ENCODE assay signal across 9 cellular contexts in the genomic region with DNA sequence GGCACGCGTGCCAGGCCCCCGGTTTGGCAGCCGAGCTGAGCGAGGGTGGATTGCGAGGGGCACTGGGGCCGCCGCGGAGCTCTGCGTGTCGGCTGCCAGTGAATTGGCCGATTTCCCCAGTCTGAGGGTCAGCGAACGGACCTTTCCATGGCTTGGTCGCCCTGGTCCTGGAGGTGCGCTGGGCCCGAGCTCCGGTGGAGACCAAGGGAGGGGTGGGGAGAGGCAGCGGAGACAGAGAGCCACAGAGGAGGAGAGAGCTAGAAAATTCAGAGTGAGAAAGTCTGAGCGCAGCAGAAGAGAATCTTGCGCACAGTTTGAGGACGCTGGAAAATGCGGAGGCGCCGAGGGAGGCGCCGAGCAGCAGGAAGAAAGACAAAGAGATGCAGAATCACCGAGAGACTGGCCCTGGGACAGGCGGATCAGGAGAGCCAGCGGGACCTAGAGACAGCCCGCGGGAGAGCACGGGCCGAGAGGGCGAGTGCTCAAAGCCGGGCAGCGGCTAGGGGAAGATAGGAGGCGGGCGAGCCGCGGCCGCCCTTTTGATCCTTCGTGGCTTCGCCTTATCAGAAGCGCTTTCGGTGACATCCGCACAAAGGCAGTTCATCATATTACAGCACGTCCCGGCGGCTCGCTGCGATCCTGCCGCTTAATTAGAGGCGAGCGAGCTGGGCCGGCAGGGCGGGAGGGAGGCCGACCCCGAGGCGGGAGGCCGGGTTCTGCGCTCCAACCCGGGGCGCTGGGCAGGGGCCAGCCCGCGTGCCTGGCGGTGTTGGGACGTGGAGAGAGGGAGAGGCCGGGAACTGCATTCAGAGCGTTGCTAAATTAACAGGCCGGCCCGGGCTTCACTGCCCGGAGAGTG.
DNase-seq lines count a peak whose midpoint lies in the region; ATAC-seq lines count a peak whose summit lies in the region.
"Had no signal": no experiment of that assay in that cellular context is flagged by ENCODE, and none has a peak within 500 bp of the region (broad histone marks: within the 10 kb centered on the region; RNA-seq: fewer than 3 reads in every experiment).

No MANE protein-coding gene starts in this region.

- H3K27me3 Mint-ChIP-seq in activated naive CD4-positive, alpha-beta T cell treated with anti-CD3 and anti-CD28 coated beads, Interleukin-2, amount 50 U/mL, for 24 hours, result peaks cover 64% of the 10 kb centered on the region
- H3K27me3 Mint-ChIP-seq in stimulated activated naive CD8-positive, alpha-beta T cell treated with anti-CD3 and anti-CD28 coated beads, Interleukin-15, amount 100 ng/mL, for 72 hours, result peaks cover 99% of the 10 kb centered on the region

- H3K9me3 Mint-ChIP-seq in activated naive CD4-positive, alpha-beta T cell treated with anti-CD3 and anti-CD28 coated beads, Interleukin-2, amount 50 U/mL, for 24 hours, result no peaks in the 10 kb centered on the region
- H3K9me3 Mint-ChIP-seq in stimulated activated naive CD8-positive, alpha-beta T cell treated with anti-CD3 and anti-CD28 coated beads, Interleukin-15, amount 100 ng/mL, for 72 hours, result no peaks in the 10 kb centered on the region

- H3K27ac ChIP-seq in iPS-20b (ENCODE audit: low read length), result no peak overlapping the region
- no peak overlapping the region for H3K27ac ChIP-seq in effector memory CD4-positive, alpha-beta T cell (ENCODE audit: insufficient read depth, low read length, poor library complexity, severe bottlenecking)

- H3K27ac Mint-ChIP-seq in activated naive CD4-positive, alpha-beta T cell treated with anti-CD3 and anti-CD28 coated beads, Interleukin-2, amount 50 U/mL, for 24 hours, result no peak overlapping the region
- H3K27ac Mint-ChIP-seq in stimulated activated naive CD8-positive, alpha-beta T cell treated with anti-CD3 and anti-CD28 coated beads, Interleukin-15, amount 100 ng/mL, for 72 hours, result peak overlapping the region in 1 of 2 donors; percentile 37

- peaks cover 59% of the 10 kb centered on the region for H3K4me1 Mint-ChIP-seq in activated naive CD4-positive, alpha-beta T cell treated with anti-CD3 and anti-CD28 coated beads, Interleukin-2, amount 50 U/mL, for 24 hours
- H3K4me1 Mint-ChIP-seq in stimulated activated naive CD8-positive, alpha-beta T cell treated with anti-CD3 and anti-CD28 coated beads, Interleukin-15, amount 100 ng/mL, for 72 hours, result peaks cover 66% of the 10 kb centered on the region

- peaks cover 99% of the 10 kb centered on the region for H3K27me3 ChIP-seq in iPS-20b (ENCODE audit: insufficient read depth, low read length)
- H3K27me3 ChIP-seq in effector memory CD4-positive, alpha-beta T cell (replicated peaks; ENCODE audit: control insufficient read depth, insufficient read depth, low read length, poor library complexity, severe bottlenecking), result peaks cover 72% of the 10 kb centered on the region

- peak overlapping the region; percentile 71 for H3K4me3 Mint-ChIP-seq in activated naive CD4-positive, alpha-beta T cell treated with anti-CD3 and anti-CD28 coated beads, Interleukin-2, amount 50 U/mL, for 24 hours
- H3K4me3 Mint-ChIP-seq in stimulated activated naive CD8-positive, alpha-beta T cell treated with anti-CD3 and anti-CD28 coated beads, Interleukin-15, amount 100 ng/mL, for 72 hours, result peak overlapping the region; percentile 30 to 59

- H3K4me3 ChIP-seq in iPS-20b (ENCODE audit: low read length), result peak overlapping the region; percentile 59; the same call in 1 of the 2 replicates
- H3K4me3 ChIP-seq in effector memory CD4-positive, alpha-beta T cell (ENCODE audit: insufficient read depth, low read depth, low read length, poor library complexity, severe bottlenecking), result no peak overlapping the region

- peaks cover 32% of the 10 kb centered on the region for H3K4me1 ChIP-seq in iPS-20b (ENCODE audit: insufficient read depth, low read length)
- peaks cover 12% of the 10 kb centered on the region for H3K4me1 ChIP-seq in effector memory CD4-positive, alpha-beta T cell (ENCODE audit: control insufficient read depth, insufficient read depth, low read length, poor library complexity, severe bottlenecking)

- H3K36me3 Mint-ChIP-seq in activated naive CD4-positive, alpha-beta T cell treated with anti-CD3 and anti-CD28 coated beads, Interleukin-2, amount 50 U/mL, for 24 hours, result no peaks in the 10 kb centered on the region

- H3K9ac ChIP-seq in iPS-20b (ENCODE audit: low read depth, low read length), result no peak overlapping the region

- DNase-seq in activated naive CD4-positive, alpha-beta T cell treated with Interleukin-2 at 50 U/mL for 16 hours, result no peak
- DNase-seq in RPMI8226, result peak; percentile 18
- DNase-seq in stimulated activated naive CD8-positive, alpha-beta T cell treated with anti-CD3 and anti-CD28 coated beads, Interleukin-15, amount 100 ng/mL, for 72 hours, result peak in 1 of 2 donors; percentile 27
- DNase-seq in effector memory CD4-positive, alpha-beta T cell, result no peak
- DNase-seq: caudate nucleus had no signal

- H3K9me3 ChIP-seq in iPS-20b (ENCODE audit: insufficient read depth, low read depth, low read length), result peaks cover 6% of the 10 kb centered on the region; the same call in 1 of the 2 replicates
- H3K9me3 ChIP-seq in effector memory CD4-positive, alpha-beta T cell (ENCODE audit: control insufficient read depth, low read length), result no peaks in the 10 kb centered on the region

- no peaks in the 10 kb centered on the region for H3K36me3 ChIP-seq in iPS-20b (ENCODE audit: insufficient read depth, low read depth, low read length)
- no peaks in the 10 kb centered on the region for H3K36me3 ChIP-seq in effector memory CD4-positive, alpha-beta T cell (ENCODE audit: control insufficient read depth, insufficient read depth, low read length)

- peak; percentile 30 for ATAC-seq in stimulated activated naive CD8-positive, alpha-beta T cell treated with anti-CD3 and anti-CD28 coated beads, Interleukin-15, amount 100 ng/mL, for 72 hours
- ATAC-seq in HG03175 (IDR thresholded peaks at IDR 0.05; ENCODE audit: unreplicated experiment) (no peak), HG02938 (IDR thresholded peaks at IDR 0.05; ENCODE audit: unreplicated experiment) (no peak)
